In genomic region chr16:27724491-27724878, GRCh38 we compare ENCODE assay signal across 14 cellular contexts.
A peak's percentile ranks its signal among the peaks of the same experiment; 100 is the strongest.
DNase-seq lines count a peak whose midpoint lies in the region; ATAC-seq and TF ChIP-seq lines count a peak whose summit lies in the region.
"Had no signal": no experiment of that assay in that cellular context is flagged by ENCODE, and none has a peak within 500 bp of the region (broad histone marks: within the 10 kb centered on the region; RNA-seq: fewer than 3 reads in every experiment).

No MANE protein-coding gene starts in this region.

- peak; percentile 59 for ATAC-seq in Right ventricle myocardium superior (ENCODE audit: poor library complexity)
- ATAC-seq in Right ventricle myocardium inferior = no peak
- no peak for ATAC-seq in GM18511 (IDR thresholded peaks at IDR 0.05; ENCODE audit: unreplicated experiment)
- ATAC-seq in GM19463 (IDR thresholded peaks at IDR 0.05; ENCODE audit: unreplicated experiment) = no peak
- ATAC-seq: activated CD8-positive, alpha-beta memory T cell treated with anti-CD3 and anti-CD28 coated beads, Interleukin-2, amount 10 ng/mL, durations not matched to agents 7 days and 5 days; naive thymus-derived CD4-positive, alpha-beta T cell had no signal

- no peak overlapping the region for H3K4me3 ChIP-seq in transverse colon

- H3K27me3 ChIP-seq in transverse colon = no peaks in the 10 kb centered on the region

- DNase-seq in Right ventricle myocardium superior = peak; percentile 53
- no peak for DNase-seq in Right ventricle myocardium inferior (ENCODE audit: missing footprints)
- peak; percentile 1 to 23 for DNase-seq in cerebellar nuclear complex (lab: John Stamatoyannopoulos, UW)
- DNase-seq in mesothelial cell of epicardium (ENCODE audit: low spot score in 2 of 2, unreplicated experiment in 2 of 2) = no peak
- DNase-seq in transverse colon = no peak
- DNase-seq in activated CD4-positive, alpha-beta memory T cell treated with anti-CD3 and anti-CD28 coated beads, Interleukin-2, amount 10 ng/mL, durations not matched to agents 7 days and 5 days = no peak
- DNase-seq: activated CD8-positive, alpha-beta memory T cell treated with anti-CD3 and anti-CD28 coated beads, Interleukin-2, amount 10 ng/mL, durations not matched to agents 7 days and 5 days; amniotic stem cell; naive thymus-derived CD4-positive, alpha-beta T cell; NCI-H1436; stimulated activated CD4-positive, alpha-beta T cell treated with anti-CD3 and anti-CD28 coated beads, Interleukin-1b, Interleukin-23, amount 100 ng/mL, for 48 hours; stimulated activated naive CD4-positive, alpha-beta T cell treated with Interleukin-2 at 50 U/mL for 16 hours had no signal

- POLR2A ChIA-PET in activated CD4-positive, alpha-beta memory T cell treated with anti-CD3 and anti-CD28 coated beads, Interleukin-2, amount 10 ng/mL, durations not matched to agents 7 days and 5 days (lab: Charles Lee) = no interaction called here

- H3K9me3 ChIP-seq in transverse colon = no peaks in the 10 kb centered on the region

- peak overlapping the region; percentile 69 for H3K27ac Mint-ChIP-seq in mesothelial cell of epicardium
- H3K27ac Mint-ChIP-seq in activated CD4-positive, alpha-beta memory T cell treated with anti-CD3 and anti-CD28 coated beads, Interleukin-2, amount 10 ng/mL, durations not matched to agents 7 days and 5 days = no peak overlapping the region
- H3K27ac Mint-ChIP-seq: activated CD8-positive, alpha-beta memory T cell treated with anti-CD3 and anti-CD28 coated beads, Interleukin-2, amount 10 ng/mL, durations not matched to agents 7 days and 5 days had no signal

- intact Hi-C loops in Right ventricle myocardium superior (cut with DNase I) (no loop called here), Right ventricle myocardium inferior (cut with DNase I) (no loop called here), transverse colon (cut with DNase I; ENCODE audit: low total_unique reads) (no loop called here)

- H3K9me3 Mint-ChIP-seq in mesothelial cell of epicardium = no peaks in the 10 kb centered on the region
- no peaks in the 10 kb centered on the region for H3K9me3 Mint-ChIP-seq in activated CD4-positive, alpha-beta memory T cell treated with anti-CD3 and anti-CD28 coated beads, Interleukin-2, amount 10 ng/mL, durations not matched to agents 7 days and 5 days
- H3K9me3 Mint-ChIP-seq: naive thymus-derived CD4-positive, alpha-beta T cell had no signal

- H3K36me3 Mint-ChIP-seq in mesothelial cell of epicardium = peaks cover 46% of the 10 kb centered on the region
- no peaks in the 10 kb centered on the region for H3K36me3 Mint-ChIP-seq in activated CD4-positive, alpha-beta memory T cell treated with anti-CD3 and anti-CD28 coated beads, Interleukin-2, amount 10 ng/mL, durations not matched to agents 7 days and 5 days (ENCODE audit: low read depth)
- H3K36me3 Mint-ChIP-seq: activated CD8-positive, alpha-beta memory T cell treated with anti-CD3 and anti-CD28 coated beads, Interleukin-2, amount 10 ng/mL, durations not matched to agents 7 days and 5 days had no signal

- H3K4me1 ChIP-seq in transverse colon = peaks cover 14 to 38% (median 33%) of the 10 kb centered on the region in 4 donors

- no peak for TF ChIP-seq POLR2A in transverse colon (IDR thresholded peaks at IDR 0.05)

- TF ChIP-seq EP300 in transverse colon (IDR thresholded peaks at IDR 0.05; ENCODE audit: low read depth) = no peak

- in situ Hi-C loops in transverse colon (cut with MboI; ENCODE audit: low pct_ligation_motif_present in 1 of 4, low pct_unique_long_range_greater_than_20kb in 1 of 4, low sequenced_read_pairs in 3 of 4) = no loop called here

- CTCF ChIA-PET in activated CD4-positive, alpha-beta memory T cell treated with anti-CD3 and anti-CD28 coated beads, Interleukin-2, amount 10 ng/mL, durations not matched to agents 7 days and 5 days (lab: Charles Lee) = no interaction called here

- no peak overlapping the region for H3K4me3 Mint-ChIP-seq in mesothelial cell of epicardium
- H3K4me3 Mint-ChIP-seq in activated CD4-positive, alpha-beta memory T cell treated with anti-CD3 and anti-CD28 coated beads, Interleukin-2, amount 10 ng/mL, durations not matched to agents 7 days and 5 days = no peak overlapping the region
- H3K4me3 Mint-ChIP-seq: activated CD8-positive, alpha-beta memory T cell treated with anti-CD3 and anti-CD28 coated beads, Interleukin-2, amount 10 ng/mL, durations not matched to agents 7 days and 5 days; naive thymus-derived CD4-positive, alpha-beta T cell had no signal

- no peaks in the 10 kb centered on the region for H3K36me3 ChIP-seq in transverse colon

- 21 to 33% methylated on average over 3 to 5 of the region's 5 CpGs for WGBS in transverse colon (ENCODE audit: low coverage in 1 of 2), 2 donors

- H3K4me1 Mint-ChIP-seq in mesothelial cell of epicardium = peaks cover 23% of the 10 kb centered on the region
- H3K4me1 Mint-ChIP-seq in activated CD4-positive, alpha-beta memory T cell treated with anti-CD3 and anti-CD28 coated beads, Interleukin-2, amount 10 ng/mL, durations not matched to agents 7 days and 5 days = peaks cover 22% of the 10 kb centered on the region
- H3K4me1 Mint-ChIP-seq: activated CD8-positive, alpha-beta memory T cell treated with anti-CD3 and anti-CD28 coated beads, Interleukin-2, amount 10 ng/mL, durations not matched to agents 7 days and 5 days had no signal

- peak overlapping the region; percentile 8 to 47 (median 36) for H3K27ac ChIP-seq in transverse colon

- TF ChIP-seq CTCF in mesothelial cell of epicardium (IDR thresholded peaks at IDR 0.05; ENCODE audit: unreplicated experiment) = no peak
- TF ChIP-seq CTCF in transverse colon (IDR thresholded peaks at IDR 0.05) = no peak

- no peaks in the 10 kb centered on the region for H3K27me3 Mint-ChIP-seq in mesothelial cell of epicardium (ENCODE audit: low read depth)
- H3K27me3 Mint-ChIP-seq in activated CD4-positive, alpha-beta memory T cell treated with anti-CD3 and anti-CD28 coated beads, Interleukin-2, amount 10 ng/mL, durations not matched to agents 7 days and 5 days = no peaks in the 10 kb centered on the region
- H3K27me3 Mint-ChIP-seq: activated CD8-positive, alpha-beta memory T cell treated with anti-CD3 and anti-CD28 coated beads, Interleukin-2, amount 10 ng/mL, durations not matched to agents 7 days and 5 days; naive thymus-derived CD4-positive, alpha-beta T cell had no signal

Comparison
In these comparisons a context has a peak if more than half of its experiments do, and no peak if none do; other contexts are left out.
1. DNase-seq: peak in Right ventricle myocardium superior (single experiment) and cerebellar nuclear complex (2 of 2); none in Right ventricle myocardium inferior (single experiment), mesothelial cell of epicardium (0 of 2), transverse colon (single experiment) and activated CD4-positive, alpha-beta memory T cell treated with anti-CD3 and anti-CD28 coated beads, Interleukin-2, amount 10 ng/mL, durations not matched to agents 7 days and 5 days (single experiment).